In the genomic region with DNA sequence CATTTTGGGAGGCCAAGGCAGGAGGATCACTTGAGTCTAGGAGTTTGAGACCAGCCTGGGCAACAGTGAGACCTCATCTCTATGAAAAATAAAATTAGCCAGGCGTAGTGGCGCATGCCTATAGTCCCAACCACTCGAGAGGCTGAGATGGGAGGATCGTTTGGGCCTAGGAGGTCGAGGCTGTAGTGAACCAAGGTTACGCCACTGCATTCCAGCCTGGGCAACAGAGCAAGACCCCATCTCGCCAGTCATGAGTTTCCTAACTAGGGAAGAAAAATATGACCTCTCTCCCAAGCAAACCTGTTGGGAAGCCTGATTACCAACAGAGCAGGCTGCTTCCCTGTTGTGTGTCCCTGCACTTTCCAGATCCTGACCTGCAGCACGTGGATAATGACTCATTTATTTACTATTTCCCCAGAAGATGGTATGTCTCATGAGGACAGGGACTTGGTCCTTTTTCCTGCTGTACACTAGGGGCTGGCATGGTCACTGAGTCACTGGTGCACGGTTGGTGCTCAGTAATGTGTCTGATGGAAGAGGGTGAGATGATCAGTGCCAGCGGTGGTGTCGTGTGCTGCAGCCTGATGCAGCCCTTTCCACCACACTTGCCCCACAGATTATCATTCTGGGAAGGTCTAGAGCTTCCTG, we compare ENCODE assay signal across 1 cellular context.
TF ChIP-seq lines count a peak whose summit lies in the region.

No MANE protein-coding gene starts in this region.

TF ChIP-seq in GM23338, 12 proteins besides CTCF, POLR2A, EP300 and RAD21 (continued from another document):
- TF ChIP-seq REST (IDR thresholded peaks at IDR 0.05; ENCODE audit: unreplicated experiment) (no peak), JUNB (IDR thresholded peaks at IDR 0.05; ENCODE audit: unreplicated experiment) (no peak), POLR2AphosphoS5 (IDR thresholded peaks at IDR 0.05; ENCODE audit: low read depth) (no peak), ZNF331 (CRISPR knock-in tag; IDR thresholded peaks at IDR 0.05; ENCODE audit: low read depth) (no peak), EZH2phosphoT487 (IDR thresholded peaks at IDR 0.05; ENCODE audit: unreplicated experiment) (no peak), ZNF114 (CRISPR knock-in tag; IDR thresholded peaks at IDR 0.05) (no peak), ETS1 (IDR thresholded peaks at IDR 0.05) (no peak), ZNF462 (CRISPR knock-in tag; IDR thresholded peaks at IDR 0.05) (no peak)
